Comparison of ENCODE assay signal across 1 cellular context in genomic region chr6:5030596-5031136, GRCh38.
TF ChIP-seq lines count a peak whose summit lies in the region.

No MANE protein-coding gene starts in this region.

TF ChIP-seq in HepG2, 621 proteins besides CTCF, POLR2A, EP300 and RAD21 (continued from another document and continues in another):
- TF ChIP-seq IKZF4 (CRISPR knock-in tag; IDR thresholded peaks at IDR 0.05; ENCODE audit: borderline replicate concordance, low read depth, not compliant biosample characterization) (peak; percentile 10), SALL2 (CRISPR knock-in tag; IDR thresholded peaks at IDR 0.05) (no peak), RBFOX2 (IDR thresholded peaks at IDR 0.05; ENCODE audit: low read depth, low read length) (no peak), SNAPC5 (CRISPR knock-in tag; IDR thresholded peaks at IDR 0.05; ENCODE audit: borderline replicate concordance) (0 out of 2 replicates have a peak, but pooled peaks have one; percentile 41), KLF15 (CRISPR knock-in tag; IDR thresholded peaks at IDR 0.05; ENCODE audit: borderline replicate concordance) (no peak), CCAR2 (optimal IDR thresholded peaks at IDR 0.05; ENCODE audit: low read depth, low read length) (no peak), FOXA3 (CRISPR knock-in tag; IDR thresholded peaks at IDR 0.05) (peak; percentile 57; the same call in 1 of the 2 replicates), KLF16 (CRISPR knock-in tag; IDR thresholded peaks at IDR 0.05) (peak in 1 of 2 experiments; percentile 54; a peak in 1 of 4 replicates), ZBTB43 (CRISPR knock-in tag; conservative IDR thresholded peaks at IDR 0.05) (no peak), ZNF124 (CRISPR knock-in tag; IDR thresholded peaks at IDR 0.05) (0 out of 2 replicates have a peak, but pooled peaks have one; percentile 57), THAP7 (CRISPR knock-in tag; IDR thresholded peaks at IDR 0.05) (peak; percentile 91; the same call in 1 of the 2 replicates), ZNF567 (CRISPR knock-in tag; IDR thresholded peaks at IDR 0.05; ENCODE audit: borderline replicate concordance) (0 out of 2 replicates have a peak, but pooled peaks have one; percentile 53), EHMT2 (IDR thresholded peaks at IDR 0.05; ENCODE audit: borderline replicate concordance, low read depth, low read length) (peak; percentile 72; the same call in 1 of the 2 replicates), BCL6 (CRISPR knock-in tag; IDR thresholded peaks at IDR 0.05) (0 out of 2 replicates have a peak, but pooled peaks have one; percentile 20), ZNF850 (CRISPR knock-in tag; conservative IDR thresholded peaks at IDR 0.05) (no peak), ZNF580 (CRISPR knock-in tag; IDR thresholded peaks at IDR 0.05; ENCODE audit: borderline replicate concordance, low read depth) (peak; percentile 75; the same call in 1 of the 2 replicates), ZSCAN29 (CRISPR knock-in tag; conservative IDR thresholded peaks at IDR 0.05) (no peak), ZSCAN20 (CRISPR knock-in tag; IDR thresholded peaks at IDR 0.05; ENCODE audit: borderline replicate concordance) (no peak), ZNF18 (CRISPR knock-in tag; IDR thresholded peaks at IDR 0.05; ENCODE audit: insufficient replicate concordance) (no peak), ZNF382 (CRISPR knock-in tag; IDR thresholded peaks at IDR 0.05; ENCODE audit: borderline replicate concordance) (no peak), ISX (CRISPR knock-in tag; conservative IDR thresholded peaks at IDR 0.05) (no peak), ELF4 (CRISPR knock-in tag; IDR thresholded peaks at IDR 0.05; ENCODE audit: borderline replicate concordance) (no peak), ZNF276 (CRISPR knock-in tag; IDR thresholded peaks at IDR 0.05; ENCODE audit: low read depth) (no peak), SAP130 (CRISPR knock-in tag; IDR thresholded peaks at IDR 0.05; ENCODE audit: low read depth) (peak; percentile 78), ZSCAN25 (CRISPR knock-in tag; IDR thresholded peaks at IDR 0.05) (no peak), MYC (CRISPR knock-in tag; IDR thresholded peaks at IDR 0.05; ENCODE audit: borderline replicate concordance) (peak; percentile 89; the same call in 1 of the 2 replicates), REL (CRISPR knock-in tag; conservative IDR thresholded peaks at IDR 0.05) (no peak), ZNF577 (CRISPR knock-in tag; IDR thresholded peaks at IDR 0.05; ENCODE audit: borderline replicate concordance, low read depth) (no peak), ZFP62 (CRISPR knock-in tag; IDR thresholded peaks at IDR 0.05) (no peak), FOXM1 (CRISPR knock-in tag; IDR thresholded peaks at IDR 0.05) (no peak), ZFYVE20 (CRISPR knock-in tag; IDR thresholded peaks at IDR 0.05; ENCODE audit: borderline replicate concordance, low read depth) (no peak), KDM3A (CRISPR knock-in tag; IDR thresholded peaks at IDR 0.05; ENCODE audit: low read depth) (no peak; the same call in 1 of the 2 replicates), ZBTB14 (CRISPR knock-in tag; IDR thresholded peaks at IDR 0.05) (no peak), CBX1 (IDR thresholded peaks at IDR 0.05; ENCODE audit: low read depth) (peak; percentile 82), MXI1 (IDR thresholded peaks at IDR 0.05; ENCODE audit: borderline replicate concordance, low read depth, low read length) (peak; percentile 56; the same call in 1 of the 3 replicates), SKI (IDR thresholded peaks at IDR 0.05; ENCODE audit: partially characterized antibody) (peak; percentile 35), HBP1 (CRISPR knock-in tag; IDR thresholded peaks at IDR 0.05; ENCODE audit: low read depth) (no peak), HES4 (CRISPR knock-in tag; IDR thresholded peaks at IDR 0.05; ENCODE audit: borderline replicate concordance) (no peak), POGK (CRISPR knock-in tag; conservative IDR thresholded peaks at IDR 0.05) (peak; percentile 50; the same call in 1 of the 2 replicates), ZNF878 (CRISPR knock-in tag; IDR thresholded peaks at IDR 0.05) (0 out of 2 replicates have a peak, but pooled peaks have one; percentile 55), CEBPZ (IDR thresholded peaks at IDR 0.05; ENCODE audit: low read length) (no peak), PRDM10 (CRISPR knock-in tag; IDR thresholded peaks at IDR 0.05; ENCODE audit: low read depth) (0 out of 2 replicates have a peak, but pooled peaks have one; percentile 33), NFE2L2 (IDR thresholded peaks at IDR 0.05; ENCODE audit: low read length) (no peak), ZNF263 (CRISPR knock-in tag; IDR thresholded peaks at IDR 0.05) (no peak), ADNP (CRISPR knock-in tag; IDR thresholded peaks at IDR 0.05) (no peak), ZFX (CRISPR knock-in tag; IDR thresholded peaks at IDR 0.05; ENCODE audit: low read depth) (peak; percentile 77), ZMYM4 (CRISPR knock-in tag; IDR thresholded peaks at IDR 0.05) (peak; percentile 92), KMT2B (CRISPR knock-in tag; IDR thresholded peaks at IDR 0.05) (peak; percentile 48; the same call in 1 of the 2 replicates)
